Comparison of ENCODE assay signal across 8 cellular contexts in genomic region chr16:67843343-67843765, GRCh38. TPM values are rescaled to one million over a fixed set of nuclear protein-coding genes. Genes with fewer than 3 reads are reported as not detected.
DNase-seq lines count a peak whose midpoint lies in the region; ATAC-seq lines count a peak whose summit lies in the region.

No MANE protein-coding gene starts in this region.

- no peak for ATAC-seq in activated CD4-positive, alpha-beta T cell treated with anti-CD3 and anti-CD28 coated beads for 36 hours
- ATAC-seq in GM21360 (IDR thresholded peaks at IDR 0.05; ENCODE audit: unreplicated experiment), result no peak

- peak overlapping the region; percentile 85 for H3K4me3 ChIP-seq in iPS-18c (ENCODE audit: insufficient read depth, low read depth, low read length)

- no peak for DNase-seq in activated CD4-positive, alpha-beta T cell treated with anti-CD3 and anti-CD28 coated beads for 36 hours
- no peak for DNase-seq in activated CD4-positive, alpha-beta T cell treated with anti-CD3 and anti-CD28 coated beads for 48 hours
- DNase-seq in activated T-helper 2 cell treated with anti-CD3 and anti-CD28 coated beads, Interferon-gamma antibody, Interleukin-2, Interleukin-4, amounts not matched to agents 10 μg/mL and 5 μg/mL and 100 μg/mL, durations not matched to agents 14 hours and 24 hours and 36 hours (ENCODE audit: low spot score), result no peak
- DNase-seq in NCI-H1092 treated with DMSO at 0.1 percent for 48 hours (lab: John Stamatoyannopoulos, UW) (no peak), NCI-H345 (lab: John Stamatoyannopoulos, UW) (no peak)

- H3K4me1 Mint-ChIP-seq in activated CD4-positive, alpha-beta T cell treated with anti-CD3 and anti-CD28 coated beads for 36 hours, result peaks cover 41% of the 10 kb centered on the region
- peaks cover 34% of the 10 kb centered on the region for H3K4me1 Mint-ChIP-seq in activated T-helper 2 cell treated with anti-CD3 and anti-CD28 coated beads, Interferon-gamma antibody, Interleukin-2, Interleukin-4, amounts not matched to agents 10 μg/mL and 5 μg/mL and 100 μg/mL, durations not matched to agents 14 hours and 24 hours and 36 hours (ENCODE audit: low read depth)

- no peaks in the 10 kb centered on the region for H3K27me3 Mint-ChIP-seq in activated CD4-positive, alpha-beta T cell treated with anti-CD3 and anti-CD28 coated beads for 36 hours
- H3K27me3 Mint-ChIP-seq in activated T-helper 2 cell treated with anti-CD3 and anti-CD28 coated beads, Interferon-gamma antibody, Interleukin-2, Interleukin-4, amounts not matched to agents 10 μg/mL and 5 μg/mL and 100 μg/mL, durations not matched to agents 14 hours and 24 hours and 36 hours (ENCODE audit: low read depth), result no peaks in the 10 kb centered on the region

- CTCF ChIA-PET in activated CD4-positive, alpha-beta T cell treated with anti-CD3 and anti-CD28 coated beads for 36 hours (lab: Charles Lee), result interaction anchor here (0.6 to 2.7 kb wide), 9 partner anchors 10 to 178 kb away, joined by 3 to 11 read pairs (median 4); partner anchors contain the start of genes RANBP10 and TSNAXIP1

- intact Hi-C loops in activated CD4-positive, alpha-beta T cell treated with anti-CD3 and anti-CD28 coated beads for 36 hours (cut with DNase I, micrococcal nuclease), result loop anchor here (1.0 to 10.0 kb wide), 2 partner anchors 319 to 596 kb away; partner anchors contain the start of genes FHOD1 (in 1 of the 2) and RIPOR1 (in 1 of the 2)
- intact Hi-C loops in activated T-helper 2 cell treated with anti-CD3 and anti-CD28 coated beads, Interferon-gamma antibody, Interleukin-2, Interleukin-4, amounts not matched to agents 10 μg/mL and 5 μg/mL and 100 μg/mL, durations not matched to agents 14 hours and 24 hours and 36 hours (cut with micrococcal nuclease), result loop anchor here (10.0 kb wide), 1 partner anchor 599 kb away; the partner anchor contains the start of genes FHOD1 and SLC9A5

- H3K9me3 Mint-ChIP-seq in activated CD4-positive, alpha-beta T cell treated with anti-CD3 and anti-CD28 coated beads for 36 hours (ENCODE audit: low read depth), result no peaks in the 10 kb centered on the region
- no peaks in the 10 kb centered on the region for H3K9me3 Mint-ChIP-seq in activated T-helper 2 cell treated with anti-CD3 and anti-CD28 coated beads, Interferon-gamma antibody, Interleukin-2, Interleukin-4, amounts not matched to agents 10 μg/mL and 5 μg/mL and 100 μg/mL, durations not matched to agents 14 hours and 24 hours and 36 hours

- peaks cover 20% of the 10 kb centered on the region for H3K36me3 Mint-ChIP-seq in activated CD4-positive, alpha-beta T cell treated with anti-CD3 and anti-CD28 coated beads for 36 hours (ENCODE audit: low read depth)
- H3K36me3 Mint-ChIP-seq in activated T-helper 2 cell treated with anti-CD3 and anti-CD28 coated beads, Interferon-gamma antibody, Interleukin-2, Interleukin-4, amounts not matched to agents 10 μg/mL and 5 μg/mL and 100 μg/mL, durations not matched to agents 14 hours and 24 hours and 36 hours (ENCODE audit: low read depth), result peaks cover 19% of the 10 kb centered on the region

- peak overlapping the region; percentile 94 for H3K4me3 Mint-ChIP-seq in activated CD4-positive, alpha-beta T cell treated with anti-CD3 and anti-CD28 coated beads for 36 hours
- H3K4me3 Mint-ChIP-seq in activated T-helper 2 cell treated with anti-CD3 and anti-CD28 coated beads, Interferon-gamma antibody, Interleukin-2, Interleukin-4, amounts not matched to agents 10 μg/mL and 5 μg/mL and 100 μg/mL, durations not matched to agents 14 hours and 24 hours and 36 hours (ENCODE audit: low read depth), result peak overlapping the region; percentile 88

- H3K9me3 ChIP-seq in iPS-18c (ENCODE audit: control insufficient read depth, insufficient read depth, low read length), result no peaks in the 10 kb centered on the region

- POLR2A ChIA-PET in activated CD4-positive, alpha-beta T cell treated with anti-CD3 and anti-CD28 coated beads for 36 hours (lab: Charles Lee), result interaction anchor here (0.6 to 2.5 kb wide), 4 partner anchors 10 to 177 kb away, joined by 3 to 9 read pairs (median 4); partner anchors contain the start of genes RANBP10 and TSNAXIP1

- H3K27ac Mint-ChIP-seq in activated CD4-positive, alpha-beta T cell treated with anti-CD3 and anti-CD28 coated beads for 36 hours, result peak overlapping the region; percentile 93
- peak overlapping the region; percentile 85 for H3K27ac Mint-ChIP-seq in activated T-helper 2 cell treated with anti-CD3 and anti-CD28 coated beads, Interferon-gamma antibody, Interleukin-2, Interleukin-4, amounts not matched to agents 10 μg/mL and 5 μg/mL and 100 μg/mL, durations not matched to agents 14 hours and 24 hours and 36 hours

- H3K27ac ChIP-seq in temporal lobe (ENCODE audit: low read depth, low read length), result peak overlapping the region; percentile 98

RNA-seq across cellular contexts. Expression of gene THAP11, which starts 1.2 kb away (rescaled TPM):
- 10 to 100 TPM; 31.8 to 34.5 TPM for total RNA-seq in activated CD4-positive, alpha-beta T cell treated with anti-CD3 and anti-CD28 coated beads for 36 hours
- total RNA-seq in activated T-helper 2 cell treated with anti-CD3 and anti-CD28 coated beads, Interferon-gamma antibody, Interleukin-2, Interleukin-4, amounts not matched to agents 10 μg/mL and 5 μg/mL and 100 μg/mL, durations not matched to agents 14 hours and 24 hours and 36 hours, result 43.0 and 45.1 TPM in 2 replicates
- total RNA-seq in temporal lobe, result 16.7 TPM

RNA-seq across cellular contexts. Expression of gene NUTF2, which starts 3.4 kb away (rescaled TPM):
- total RNA-seq in activated CD4-positive, alpha-beta T cell treated with anti-CD3 and anti-CD28 coated beads for 36 hours, result 100 to 1,000 TPM; 156 to 249 TPM
- total RNA-seq in activated T-helper 2 cell treated with anti-CD3 and anti-CD28 coated beads, Interferon-gamma antibody, Interleukin-2, Interleukin-4, amounts not matched to agents 10 μg/mL and 5 μg/mL and 100 μg/mL, durations not matched to agents 14 hours and 24 hours and 36 hours, result 165 and 177 TPM in 2 replicates
- 58.8 TPM for total RNA-seq in temporal lobe

RNA-seq across cellular contexts. Expression of gene CENPT, which starts 4.1 kb away (rescaled TPM):
- total RNA-seq in activated CD4-positive, alpha-beta T cell treated with anti-CD3 and anti-CD28 coated beads for 36 hours, result 10 to 100 TPM; 34.9 to 48.6 TPM
- total RNA-seq in activated T-helper 2 cell treated with anti-CD3 and anti-CD28 coated beads, Interferon-gamma antibody, Interleukin-2, Interleukin-4, amounts not matched to agents 10 μg/mL and 5 μg/mL and 100 μg/mL, durations not matched to agents 14 hours and 24 hours and 36 hours, result 38.6 and 50.1 TPM in 2 replicates
- total RNA-seq in temporal lobe, result 23.8 TPM

RNA-seq across cellular contexts. Expression of gene EDC4, which starts 29.5 kb away (rescaled TPM):
- total RNA-seq in activated CD4-positive, alpha-beta T cell treated with anti-CD3 and anti-CD28 coated beads for 36 hours, result 10 to 100 TPM; 92.8 to 96.9 TPM
- total RNA-seq in activated T-helper 2 cell treated with anti-CD3 and anti-CD28 coated beads, Interferon-gamma antibody, Interleukin-2, Interleukin-4, amounts not matched to agents 10 μg/mL and 5 μg/mL and 100 μg/mL, durations not matched to agents 14 hours and 24 hours and 36 hours, result 102 and 105 TPM in 2 replicates
- 51.9 TPM for total RNA-seq in temporal lobe

RNA-seq across cellular contexts. Expression of gene TSNAXIP1, which starts 36.7 kb away (rescaled TPM):
- total RNA-seq in activated CD4-positive, alpha-beta T cell treated with anti-CD3 and anti-CD28 coated beads for 36 hours, result 1 to 10 TPM in 1 of 2 experiments, under 1 TPM in 1; 0.62 to 1.1 TPM
- total RNA-seq in activated T-helper 2 cell treated with anti-CD3 and anti-CD28 coated beads, Interferon-gamma antibody, Interleukin-2, Interleukin-4, amounts not matched to agents 10 μg/mL and 5 μg/mL and 100 μg/mL, durations not matched to agents 14 hours and 24 hours and 36 hours, result 0.51 and 1.0 TPM in 2 replicates
- 3.0 TPM for total RNA-seq in temporal lobe
